ENCODE assay signal across 19 cellular contexts in genomic region chr2:223420048-223420447, GRCh38.
DNase-seq lines count a peak whose midpoint lies in the region; ATAC-seq, FAIRE-seq and TF ChIP-seq lines count a peak whose summit lies in the region.
"Had no signal": no experiment of that assay in that cellular context is flagged by ENCODE, and none has a peak within 500 bp of the region (broad histone marks: within the 10 kb centered on the region; RNA-seq: fewer than 3 reads in every experiment).

No MANE protein-coding gene starts in this region.

- peaks cover 3% of the 10 kb centered on the region; the same call in 1 of the 2 replicates for H3K27me3 Mint-ChIP-seq in H9 (ENCODE audit: low read depth)
- H3K27me3 Mint-ChIP-seq in activated CD8-positive, alpha-beta T cell treated with anti-CD3 and anti-CD28 coated beads, Interleukin-2, amount 10 ng/mL, durations not matched to agents 7 days and 5 days (ENCODE audit: low read depth), result no peaks in the 10 kb centered on the region
- H3K27me3 Mint-ChIP-seq: CD4-positive, alpha-beta memory T cell had no signal

- H2AFZ ChIP-seq in HepG2 (ENCODE audit: low read length) (no peak overlapping the region), H9 (ENCODE audit: low read length) (peak overlapping the region; percentile 22), neuronal stem cell (ENCODE audit: low read length) (no peak overlapping the region)

- DNase-seq in HepG2 (ENCODE audit: low spot score) (no peak), right lobe of liver (no peak), H9 (no peak), SK-N-MC (ENCODE audit: low read depth, low spot score) (no peak), neuronal stem cell (ENCODE audit: low spot score) (no peak), DMS53 (lab: John Stamatoyannopoulos, UW) (no peak), ascending aorta (ENCODE audit: low spot score in 2 of 2) (no peak)
- no peak for DNase-seq in activated CD8-positive, alpha-beta T cell treated with anti-CD3 and anti-CD28 coated beads, Interleukin-2, amount 10 ng/mL, durations not matched to agents 7 days and 5 days
- DNase-seq: 8988T; C1 segment of cervical spinal cord; Calu3; CD4-positive, alpha-beta memory T cell; COR-L47; DND-41; GOT3; HCEC 1CT had no signal

- H2BK20ac ChIP-seq in H9 (ENCODE audit: low read depth, low read length, poor library complexity, severe bottlenecking), result no peak overlapping the region

- H3K4me1 ChIP-seq in HepG2 (ENCODE audit: insufficient read depth, low read length) (no peaks in the 10 kb centered on the region), right lobe of liver (no peaks in the 10 kb centered on the region), H9 (ENCODE audit: insufficient read depth, low read length) (no peaks in the 10 kb centered on the region), neuronal stem cell (ENCODE audit: control insufficient read depth in 2 of 2, insufficient read depth in 1 of 2, low read depth in 1 of 2, low read length in 2 of 2) (peaks cover 0 to 2% of the 10 kb centered on the region in 2 donors), ascending aorta (peaks cover 3 to 18% of the 10 kb centered on the region in 2 donors)

- H3K18ac ChIP-seq in H9 (ENCODE audit: insufficient read length, low read depth, low read length), result no peak overlapping the region
- peak overlapping the region; percentile 48 for H3K18ac ChIP-seq in neuronal stem cell (ENCODE audit: low read length)

- H2AK5ac ChIP-seq in H9 (ENCODE audit: insufficient read length, low read length), result no peak overlapping the region
- no peak overlapping the region for H2AK5ac ChIP-seq in neuronal stem cell (ENCODE audit: low read depth, low read length)

- intact Hi-C loops in HepG2 (cut with micrococcal nuclease; ENCODE audit: unreplicated experiment) (no loop called here), right lobe of liver (cut with DNase I) (no loop called here), ascending aorta (cut with DNase I) (no loop called here)

- H2BK15ac ChIP-seq in H9 (ENCODE audit: low read depth, low read length) (no peak overlapping the region), neuronal stem cell (ENCODE audit: low read length) (no peak overlapping the region)

- H3K23me2 ChIP-seq in H9 (ENCODE audit: insufficient read length, low read depth, low read length, poor library complexity, severe bottlenecking), result no peaks in the 10 kb centered on the region

- H3K79me2 ChIP-seq in HepG2 (ENCODE audit: insufficient read depth, low read length), result no peaks in the 10 kb centered on the region
- H3K79me2 ChIP-seq in H9 (ENCODE audit: insufficient read depth, low read length), result no peaks in the 10 kb centered on the region

- no peak overlapping the region for H3T11ph ChIP-seq in H9 (ENCODE audit: low read length)

- no peak for FAIRE-seq in HepG2 (lab: Jason Lieb, UNC)
- FAIRE-seq: G401.6, GM12892, H54 had no signal

- no peaks in the 10 kb centered on the region for H3K36me3 Mint-ChIP-seq in H9 (ENCODE audit: insufficient read depth in 1 of 3, low read depth in 3 of 3)
- no peaks in the 10 kb centered on the region for H3K36me3 Mint-ChIP-seq in activated CD8-positive, alpha-beta T cell treated with anti-CD3 and anti-CD28 coated beads, Interleukin-2, amount 10 ng/mL, durations not matched to agents 7 days and 5 days (ENCODE audit: low read depth)
- H3K36me3 Mint-ChIP-seq: CD4-positive, alpha-beta memory T cell had no signal

- POLR2A ChIA-PET in HepG2 (lab: Yijun Ruan, JAX), result no interaction called here
- POLR2A ChIA-PET in activated CD8-positive, alpha-beta T cell treated with anti-CD3 and anti-CD28 coated beads, Interleukin-2, amount 10 ng/mL, durations not matched to agents 7 days and 5 days (lab: Charles Lee), result no interaction called here

- no peak overlapping the region for H4K5ac ChIP-seq in H9 (ENCODE audit: insufficient read length, low read depth, low read length)

- TF ChIP-seq CTCF in HepG2 (CRISPR knock-in tag; IDR thresholded peaks at IDR 0.05) (no peak), right lobe of liver (IDR thresholded peaks at IDR 0.05) (no peak), H9 (conservative IDR thresholded peaks at IDR 0.05) (no peak), ascending aorta (IDR thresholded peaks at IDR 0.05) (no peak)

- H3K79me1 ChIP-seq in H9 (ENCODE audit: insufficient read depth, low read depth, low read length, poor library complexity, severe bottlenecking), result no peaks in the 10 kb centered on the region
- no peaks in the 10 kb centered on the region for H3K79me1 ChIP-seq in neuronal stem cell (ENCODE audit: low read depth, low read length)

- no peak overlapping the region for H3K4ac ChIP-seq in H9 (ENCODE audit: low read depth, low read length)
- H3K4ac ChIP-seq in neuronal stem cell (ENCODE audit: low read length), result no peak overlapping the region

- H3K27me3 ChIP-seq in HepG2 (ENCODE audit: control insufficient read depth in 1 of 2, insufficient read depth in 2 of 2, low read length in 2 of 2) (no peaks in the 10 kb centered on the region), right lobe of liver (no peaks in the 10 kb centered on the region), H9 (ENCODE audit: insufficient read depth, low read length) (no peaks in the 10 kb centered on the region), neuronal stem cell (ENCODE audit: control insufficient read depth in 3 of 3, insufficient read depth in 3 of 3, low read depth in 1 of 3, low read length in 3 of 3) (no peaks in the 10 kb centered on the region), ascending aorta (no peaks in the 10 kb centered on the region)

- no peaks in the 10 kb centered on the region for H3K9me3 Mint-ChIP-seq in H9
- no peaks in the 10 kb centered on the region for H3K9me3 Mint-ChIP-seq in activated CD8-positive, alpha-beta T cell treated with anti-CD3 and anti-CD28 coated beads, Interleukin-2, amount 10 ng/mL, durations not matched to agents 7 days and 5 days (ENCODE audit: insufficient read depth)

- CTCF ChIA-PET in HepG2 (lab: Yijun Ruan, JAX; ENCODE audit: low intra/inter-chr PET ratio, low total read pairs), result no interaction called here
- CTCF ChIA-PET in activated CD8-positive, alpha-beta T cell treated with anti-CD3 and anti-CD28 coated beads, Interleukin-2, amount 10 ng/mL, durations not matched to agents 7 days and 5 days (lab: Charles Lee), result no interaction called here

- H2BK120ac ChIP-seq in H9 (ENCODE audit: low read depth, low read length, poor library complexity, severe bottlenecking) (no peak overlapping the region), neuronal stem cell (ENCODE audit: low read depth, low read length) (no peak overlapping the region)

- H3K27ac ChIP-seq in HepG2 (ENCODE audit: extremely low read length, insufficient read depth, low read length), result no peak overlapping the region
- no peak overlapping the region for H3K27ac ChIP-seq in right lobe of liver
- H3K27ac ChIP-seq in H9 (ENCODE audit: insufficient read length, low read depth, low read length), result no peak overlapping the region
- 0 out of 2 replicates have a peak overlapping the region, but pooled peaks have one; percentile 14 for H3K27ac ChIP-seq in SK-N-MC
- no peak overlapping the region for H3K27ac ChIP-seq in neuronal stem cell (replicated peaks; ENCODE audit: low read length)
- H3K27ac ChIP-seq in ascending aorta, result peak overlapping the region in 1 of 2 donors; percentile 25

- BruUV-seq in HepG2 (replicated peaks; lab: Mats Ljungman, UMichigan), result no TSS peak

- ATAC-seq in HepG2, result no peak
- ATAC-seq in right lobe of liver, result no peak
- no peak for ATAC-seq in activated CD8-positive, alpha-beta T cell treated with anti-CD3 and anti-CD28 coated beads, Interleukin-2, amount 10 ng/mL, durations not matched to agents 7 days and 5 days

- TF ChIP-seq POLR2A in HepG2 (IDR thresholded peaks at IDR 0.05; ENCODE audit: insufficient read depth in 1 of 2, low read depth in 2 of 2, low read length in 2 of 2) (no peak), right lobe of liver (IDR thresholded peaks at IDR 0.05) (no peak)

- H3K14ac ChIP-seq in H9 (ENCODE audit: insufficient read depth, low read length) (no peak overlapping the region), neuronal stem cell (ENCODE audit: low read length) (no peak overlapping the region)

- H2BK5ac ChIP-seq in H9 (ENCODE audit: insufficient read length, low read length) (no peak overlapping the region), neuronal stem cell (ENCODE audit: low read length) (no peak overlapping the region)

- in situ Hi-C loops in HepG2 (cut with HindIII; ENCODE audit: extremely low pct_ligation_motif_present, low pct_unique_long_range_greater_than_20kb), result no loop called here

- H3K4me3 ChIP-seq in HepG2 (replicated peaks in 1 of 3; ENCODE audit: insufficient read depth in 1 of 3, low read depth in 2 of 3, low read length in 3 of 3), result no peak overlapping the region
- H3K4me3 ChIP-seq in right lobe of liver, result no peak overlapping the region
- no peak overlapping the region for H3K4me3 ChIP-seq in SK-N-MC
- H3K4me3 ChIP-seq in neuronal stem cell (ENCODE audit: low read length in 2 of 2), result no peak overlapping the region
- H3K4me3 ChIP-seq in ascending aorta, result no peak overlapping the region

- no peak for TF ChIP-seq EP300 in HepG2 (IDR thresholded peaks at IDR 0.05; ENCODE audit: low read depth in 2 of 2, low read length in 2 of 2)
- TF ChIP-seq EP300 in HepG2 (CRISPR knock-in tag; IDR thresholded peaks at IDR 0.05; ENCODE audit: borderline replicate concordance), result no peak

- H4K8ac ChIP-seq in H9 (replicated peaks; ENCODE audit: insufficient read length, low read depth, low read length), result no peak overlapping the region
- H4K8ac ChIP-seq in neuronal stem cell (ENCODE audit: low read depth, low read length), result no peak overlapping the region

- WGBS in HepG2 (ENCODE audit: low lambda C conversion rate), result 63% methylated on average over 1 of the region's 1 CpG
- 69% methylated on average over 1 of the region's 1 CpG for WGBS in right lobe of liver (ENCODE audit: insufficient coverage, low coverage, low lambda C conversion rate, missing lambda C conversion rate)
- WGBS in H9 (ENCODE audit: extremely low coverage, insufficient read length, low lambda C conversion rate), result no CpG with 5 or more reads among the region's 1 CpG
- no CpG with 5 or more reads among the region's 1 CpG for WGBS in neuronal stem cell (ENCODE audit: extremely low coverage in 2 of 2, insufficient read length in 2 of 2, insufficient replicate concordance in 1 of 2), 2 donors

- no peak overlapping the region for H3K27ac Mint-ChIP-seq in H9
- H3K27ac Mint-ChIP-seq in activated CD8-positive, alpha-beta T cell treated with anti-CD3 and anti-CD28 coated beads, Interleukin-2, amount 10 ng/mL, durations not matched to agents 7 days and 5 days, result no peak overlapping the region
- H3K27ac Mint-ChIP-seq: CD4-positive, alpha-beta memory T cell had no signal

- H3K23ac ChIP-seq in H9 (ENCODE audit: insufficient read length, low read depth, low read length) (no peak overlapping the region), neuronal stem cell (ENCODE audit: low read depth, low read length, poor library complexity) (no peak overlapping the region)

- no peak overlapping the region for H3K4me2 ChIP-seq in HepG2 (ENCODE audit: low read depth, low read length)
- H3K4me2 ChIP-seq in H9 (ENCODE audit: insufficient read depth, insufficient read length, low read length), result no peak overlapping the region
- no peak overlapping the region for H3K4me2 ChIP-seq in neuronal stem cell (ENCODE audit: insufficient read depth, low read length, poor library complexity, severe bottlenecking)

- no peak overlapping the region for H3K4me3 Mint-ChIP-seq in H9
- no peak overlapping the region for H3K4me3 Mint-ChIP-seq in activated CD8-positive, alpha-beta T cell treated with anti-CD3 and anti-CD28 coated beads, Interleukin-2, amount 10 ng/mL, durations not matched to agents 7 days and 5 days
- H3K4me3 Mint-ChIP-seq: CD4-positive, alpha-beta memory T cell had no signal

- H3K56ac ChIP-seq in H9 (ENCODE audit: insufficient read length, low read depth, low read length), result no peak overlapping the region

- no peak for TF ChIP-seq RAD21 in HepG2 (CRISPR knock-in tag; IDR thresholded peaks at IDR 0.05)

- H4K91ac ChIP-seq in H9 (ENCODE audit: insufficient read length, low read depth, low read length) (no peak overlapping the region), neuronal stem cell (ENCODE audit: low read depth, low read length, poor library complexity) (no peak overlapping the region)

- H2BK12ac ChIP-seq in H9 (ENCODE audit: insufficient read length, low read depth, low read length) (no peak overlapping the region), neuronal stem cell (ENCODE audit: low read length) (no peak overlapping the region)

- H3K9ac ChIP-seq in HepG2 (ENCODE audit: insufficient read depth, low read depth, low read length) (no peak overlapping the region), H9 (ENCODE audit: extremely low read depth, insufficient read length, low read length) (no peak overlapping the region), SK-N-MC (ENCODE audit: insufficient read length) (no peak overlapping the region), neuronal stem cell (ENCODE audit: low read depth, low read length, poor library complexity) (no peak overlapping the region)

- H3K4me1 Mint-ChIP-seq in H9, result no peaks in the 10 kb centered on the region
- H3K4me1 Mint-ChIP-seq in activated CD8-positive, alpha-beta T cell treated with anti-CD3 and anti-CD28 coated beads, Interleukin-2, amount 10 ng/mL, durations not matched to agents 7 days and 5 days (ENCODE audit: low read depth), result no peaks in the 10 kb centered on the region
- H3K4me1 Mint-ChIP-seq: CD4-positive, alpha-beta memory T cell had no signal

- H3K36me3 ChIP-seq in HepG2 (replicated peaks in 1 of 2; ENCODE audit: control insufficient read depth in 1 of 2, insufficient read depth in 2 of 2, low read length in 2 of 2) (no peaks in the 10 kb centered on the region), right lobe of liver (no peaks in the 10 kb centered on the region), SK-N-MC (ENCODE audit: insufficient read depth, low read length) (no peaks in the 10 kb centered on the region), neuronal stem cell (replicated peaks in 1 of 2; ENCODE audit: control insufficient read depth in 2 of 2, insufficient read depth in 2 of 2, low read length in 2 of 2) (no peaks in the 10 kb centered on the region), ascending aorta (no peaks in the 10 kb centered on the region)

- H3K9me3 ChIP-seq in HepG2 (ENCODE audit: low read length) (no peaks in the 10 kb centered on the region), right lobe of liver (no peaks in the 10 kb centered on the region), H9 (ENCODE audit: control insufficient read depth, low read depth, low read length) (no peaks in the 10 kb centered on the region), SK-N-MC (ENCODE audit: low read depth, low read length) (no peaks in the 10 kb centered on the region), neuronal stem cell (replicated peaks in 1 of 2; ENCODE audit: control insufficient read depth in 2 of 2, insufficient read depth in 1 of 2, low read depth in 1 of 2, low read length in 2 of 2) (no peaks in the 10 kb centered on the region), ascending aorta (no peaks in the 10 kb centered on the region)

- H4K20me1 ChIP-seq in HepG2 (ENCODE audit: insufficient read depth, low read length) (no peaks in the 10 kb centered on the region), H9 (ENCODE audit: control insufficient read depth, insufficient read depth, insufficient read length) (no peaks in the 10 kb centered on the region)
